Comparison of ENCODE assay signal across 8 cellular contexts in the genomic region with DNA sequence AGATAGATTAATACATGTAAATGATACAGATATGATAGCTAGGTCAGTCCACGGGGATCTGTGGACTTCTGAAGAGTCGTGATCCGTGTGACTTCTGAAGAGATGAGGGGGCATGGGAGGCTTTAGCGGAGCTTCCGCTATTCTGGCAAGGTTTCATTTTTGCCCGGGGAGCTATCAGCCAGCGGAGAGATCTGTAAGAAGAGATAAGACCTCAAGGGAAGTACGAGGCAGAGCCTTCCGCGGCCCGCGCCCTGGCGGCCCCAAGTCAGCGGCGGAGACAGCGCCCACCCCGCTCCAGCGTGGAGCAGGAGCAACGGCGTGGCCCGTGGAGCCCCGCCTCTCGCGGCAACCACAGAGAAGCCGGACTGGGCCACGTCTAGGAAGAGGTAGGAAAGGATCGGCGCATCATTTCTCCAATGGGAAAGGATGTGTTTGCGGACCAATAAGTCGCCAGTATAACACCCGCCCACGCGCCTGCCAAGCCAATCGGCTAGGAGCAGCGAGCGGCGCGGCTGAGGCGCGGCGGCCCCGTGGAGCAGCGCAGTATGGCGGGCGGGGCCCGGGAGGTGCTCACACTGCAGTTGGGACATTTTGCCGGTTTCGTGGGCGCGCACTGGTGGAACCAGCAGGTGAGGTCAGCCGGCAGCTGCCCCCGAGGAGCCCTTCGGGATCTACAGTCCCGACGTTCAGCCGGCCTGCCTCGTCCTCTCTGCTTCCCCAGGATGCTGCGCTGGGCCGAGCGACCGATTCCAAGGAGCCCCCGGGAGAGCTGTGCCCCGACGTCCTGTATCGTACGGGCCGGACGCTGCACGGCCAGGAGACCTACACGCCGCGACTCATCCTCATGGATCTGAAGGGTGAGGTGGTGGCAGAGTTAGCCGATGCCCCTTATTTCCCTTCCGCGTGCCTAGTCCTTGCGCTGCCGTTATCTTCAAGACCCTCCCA. TPM values are rescaled to one million over a fixed set of nuclear protein-coding genes. Genes with fewer than 3 reads are reported as not detected.
A peak's percentile ranks its signal among the peaks of the same experiment; 100 is the strongest.
DNase-seq lines count a peak whose midpoint lies in the region; ATAC-seq and TF ChIP-seq lines count a peak whose summit lies in the region.
"Not testable (repeated sequence)": the region's sequence is repeated elsewhere in the genome, so short reads cannot be mapped to it uniquely, and the experiment has no call there.

No MANE protein-coding gene starts in this region.

- H3K36me3 Mint-ChIP-seq in IgD-negative memory B cell, result not testable (repeated sequence)

- not testable (repeated sequence) for H3K27me3 Mint-ChIP-seq in IgD-negative memory B cell

- not testable (repeated sequence) for H3K4me1 ChIP-seq in mucosa of rectum (ENCODE audit: control insufficient read depth in 2 of 2, insufficient read depth in 2 of 2, low read length in 2 of 2)

- peak overlapping the region; percentile 93 to 100 (median 96) for H3K4me3 Mint-ChIP-seq in IgD-negative memory B cell

- peak overlapping the region; percentile 55 to 72 for H3K27ac ChIP-seq in mucosa of rectum (ENCODE audit: low read depth in 2 of 2, low read length in 2 of 2)

- peak overlapping the region; percentile 78 to 96 for H3K4me3 ChIP-seq in mucosa of rectum (ENCODE audit: low read length in 2 of 2)

- ATAC-seq in GM21576 (IDR thresholded peaks at IDR 0.05; ENCODE audit: unreplicated experiment), result peak; percentile 83

- H3K9me3 Mint-ChIP-seq in IgD-negative memory B cell, result not testable (repeated sequence)

- H3K36me3 ChIP-seq in mucosa of rectum (ENCODE audit: control insufficient read depth in 2 of 2, insufficient read depth in 2 of 2, low read length in 2 of 2), result not testable (repeated sequence)

- peak overlapping the region; percentile 90 to 98 (median 93) for H3K27ac Mint-ChIP-seq in IgD-negative memory B cell

- H3K27me3 ChIP-seq in mucosa of rectum (ENCODE audit: control insufficient read depth in 2 of 2, insufficient read depth in 2 of 2, low read length in 2 of 2), result not testable (repeated sequence)

- not testable (repeated sequence) for H3K4me1 Mint-ChIP-seq in IgD-negative memory B cell

- H3K9ac ChIP-seq in mucosa of rectum (ENCODE audit: low read depth in 1 of 2, low read length in 2 of 2), result peak overlapping the region; percentile 75 to 85

- peak; percentile 67 for TF ChIP-seq POLR2A in erythroblast (IDR thresholded peaks at IDR 0.05; ENCODE audit: low read length)

- DNase-seq in DMS153 (lab: John Stamatoyannopoulos, UW) (peak; percentile 98), OCI-M1 (lab: John Stamatoyannopoulos, UW) (peak; percentile 99), activated T-cell treated with anti-CD3 and anti-CD28 coated beads for 48 hours (ENCODE audit: low read depth) (peak; percentile 96), erythroblast (lab: John Stamatoyannopoulos, UW) (peak; percentile 93 to 96)
- DNase-seq in stimulated activated CD8-positive, alpha-beta memory T cell treated with anti-CD3 and anti-CD28 coated beads, Interleukin-4, amount 100 ng/mL, for 4 hours (ENCODE audit: low read depth in 2 of 2, low spot score in 1 of 2), result peak; percentile 90 to 91

- H3K9me3 ChIP-seq in mucosa of rectum (ENCODE audit: control insufficient read depth in 2 of 2, low read length in 2 of 2), result not testable (repeated sequence)

RNA-seq across cellular contexts. Expression of a gene that starts 56.7 kb away (rescaled TPM):
- polyA plus RNA-seq in IgD-negative memory B cell, result 70.3 TPM

RNA-seq across cellular contexts. Expression of a gene that starts 57.0 kb away (rescaled TPM):
- 43.4 TPM for polyA plus RNA-seq in IgD-negative memory B cell

Comparison
In these comparisons a context has a peak if more than half of its experiments do, and no peak if none do; other contexts are left out.
1. Peak in every context shown above with its lines: DNase-seq, ATAC-seq, H3K4me3 ChIP-seq and H3K27ac ChIP-seq.